ENCODE assay signal across 28 cellular contexts in genomic region chr19:38908854-38909253, GRCh38. TPM values are rescaled to one million over a fixed set of nuclear protein-coding genes. Genes with fewer than 3 reads are reported as not detected.
A peak's percentile ranks its signal among the peaks of the same experiment; 100 is the strongest.
DNase-seq lines count a peak whose midpoint lies in the region; ATAC-seq, FAIRE-seq and TF ChIP-seq lines count a peak whose summit lies in the region.
"Had no signal": no experiment of that assay in that cellular context is flagged by ENCODE, and none has a peak within 500 bp of the region (broad histone marks: within the 10 kb centered on the region; RNA-seq: fewer than 3 reads in every experiment).

No MANE protein-coding gene starts in this region.

- no peaks in the 10 kb centered on the region for H3K27me3 ChIP-seq in CD8-positive, alpha-beta T cell (ENCODE audit: insufficient read depth, low read length)
- H3K27me3 ChIP-seq in K562 (ENCODE audit: control insufficient read depth in 2 of 2, insufficient read depth in 2 of 2, low read length in 2 of 2) (no peaks in the 10 kb centered on the region), BE2C (no peaks in the 10 kb centered on the region)
- H3K27me3 ChIP-seq: ascending aorta had no signal

- WGBS in A549 (ENCODE audit: missing lambda C conversion rate), result 93% methylated on average over 8 of the region's 8 CpGs
- 27% methylated on average over 8 of the region's 8 CpGs for WGBS in K562 (ENCODE audit: insufficient coverage, low coverage, missing lambda C conversion rate)

- peaks cover 10% of the 10 kb centered on the region for H3K4me1 ChIP-seq in A549
- H3K4me1 ChIP-seq in CD8-positive, alpha-beta T cell (ENCODE audit: insufficient read depth, low read length), result peaks cover 8% of the 10 kb centered on the region
- H3K4me1 ChIP-seq in K562 (replicated peaks in 1 of 2; ENCODE audit: control insufficient read depth in 2 of 2, insufficient read depth in 2 of 2, low read length in 2 of 2), result peaks cover 0 to 38% of the 10 kb centered on the region in 2 experiments; a peak in 3 of 5 replicates
- H3K4me1 ChIP-seq in BE2C, result no peaks in the 10 kb centered on the region
- H3K4me1 ChIP-seq: ascending aorta had no signal

- peak overlapping the region; percentile 64 for H3K27ac Mint-ChIP-seq in CD8-positive, alpha-beta T cell
- H3K27ac Mint-ChIP-seq: activated naive CD8-positive, alpha-beta T cell; stimulated activated naive CD8-positive, alpha-beta T cell treated with anti-CD3 and anti-CD28 coated beads, Interleukin-15, Interleukin-2, amounts not matched to agents 100 ng/mL and 50 ng/mL, for 24 hours; T-helper 1 cell treated with Interleukin-12 subunit alpha and Interleukin-12 subunit beta and Interleukin-4 antibody, amounts not matched to agents 30 μg/mL and 1 μg/mL, for 36 hours had no signal

- no peaks in the 10 kb centered on the region for H3K9me1 ChIP-seq in K562 (ENCODE audit: control insufficient read depth, insufficient read depth, low read length)

- no peaks in the 10 kb centered on the region for H4K20me1 ChIP-seq in K562 (replicated peaks; ENCODE audit: control insufficient read depth, insufficient read depth, low read length)

- H3K4me3 Mint-ChIP-seq in CD8-positive, alpha-beta T cell, result no peak overlapping the region
- H3K4me3 Mint-ChIP-seq: activated naive CD8-positive, alpha-beta T cell; CD8-positive, alpha-beta memory T cell; stimulated activated naive CD8-positive, alpha-beta T cell treated with anti-CD3 and anti-CD28 coated beads, Interleukin-15, Interleukin-2, amounts not matched to agents 100 ng/mL and 50 ng/mL, for 24 hours; T-helper 1 cell treated with Interleukin-12 subunit alpha and Interleukin-12 subunit beta and Interleukin-4 antibody, amounts not matched to agents 30 μg/mL and 1 μg/mL, for 36 hours had no signal

- BruUV-seq in K562 (replicated peaks; lab: Mats Ljungman, UMichigan), result no TSS peak

- TF ChIP-seq CTCF in A549 (IDR thresholded peaks at IDR 0.05) (no peak), K562 (IDR thresholded peaks at IDR 0.05 in 2 of 3, conservative IDR thresholded peaks at IDR 0.05 in 1 of 3; ENCODE audit: insufficient read depth in 2 of 3, low read depth in 1 of 3, low read length in 3 of 3) (no peak), BE2C (IDR thresholded peaks at IDR 0.05; ENCODE audit: low read depth, low read length) (no peak)
- no peak for TF ChIP-seq CTCF in CD8-positive, alpha-beta T cell (IDR thresholded peaks at IDR 0.05)

- intact Hi-C loops in CD8-positive, alpha-beta T cell (cut with DNase I, micrococcal nuclease), result no loop called here
- intact Hi-C loops in K562 (cut with micrococcal nuclease), result no loop called here

- H3K27ac ChIP-seq in A549 (no peak overlapping the region), K562 (ENCODE audit: extremely low read depth, low read depth, low read length) (no peak overlapping the region)
- no peak overlapping the region for H3K27ac ChIP-seq in CD8-positive, alpha-beta T cell (ENCODE audit: low read depth, low read length)
- H3K27ac ChIP-seq: ascending aorta, spleen, tibial nerve had no signal

- H3K9me3 Mint-ChIP-seq in CD8-positive, alpha-beta T cell, result no peaks in the 10 kb centered on the region
- H3K9me3 Mint-ChIP-seq: CD8-positive, alpha-beta memory T cell; stimulated activated naive CD8-positive, alpha-beta T cell treated with anti-CD3 and anti-CD28 coated beads, Interleukin-15, Interleukin-2, amounts not matched to agents 100 ng/mL and 50 ng/mL, for 24 hours; T-helper 1 cell treated with Interleukin-12 subunit alpha and Interleukin-12 subunit beta and Interleukin-4 antibody, amounts not matched to agents 30 μg/mL and 1 μg/mL, for 36 hours had no signal

- POLR2A ChIA-PET in A549 (lab: Yijun Ruan, JAX) (interaction anchor here (0.8 kb wide), 1 partner anchor 22 kb away, joined by 3 read pairs; the partner anchor contains the start of genes MRPS12 and SARS2), K562 (lab: Yijun Ruan, JAX) (interaction anchor here (0.8 to 1.7 kb wide), 2 partner anchors 9 to 12 kb away, joined by 3 to 4 read pairs; partner anchors contain the start of genes NFKBIB and SIRT2)
- POLR2A ChIA-PET in CD8-positive, alpha-beta T cell (lab: Charles Lee), result no interaction called here

- no peak for FAIRE-seq in A549 (lab: Jason Lieb, UNC)
- no peak for FAIRE-seq in K562 (lab: Jason Lieb, UNC)
- FAIRE-seq: GM18507, RCC 7860 had no signal

- no peak for ATAC-seq in A549
- ATAC-seq in CD8-positive, alpha-beta T cell, result peak; percentile 82
- peak; percentile 44 for ATAC-seq in K562

- no peak overlapping the region for H3K4me3 ChIP-seq in A549
- no peak overlapping the region for H3K4me3 ChIP-seq in CD8-positive, alpha-beta T cell (ENCODE audit: low read depth, low read length)
- no peak overlapping the region for H3K4me3 ChIP-seq in K562
- no peak overlapping the region for H3K4me3 ChIP-seq in BE2C (ENCODE audit: low read depth, low read length)
- H3K4me3 ChIP-seq: ascending aorta, spleen, tibial nerve had no signal

- H3K79me2 ChIP-seq in K562 (ENCODE audit: control insufficient read depth, insufficient read depth, low read length), result no peaks in the 10 kb centered on the region

- H3K9me3 ChIP-seq in A549 (peaks cover 10% of the 10 kb centered on the region), K562 (replicated peaks; ENCODE audit: control insufficient read depth, insufficient read depth, low read depth, low read length) (no peaks in the 10 kb centered on the region), BE2C (no peaks in the 10 kb centered on the region; the same call in 1 of the 2 replicates)
- no peaks in the 10 kb centered on the region for H3K9me3 ChIP-seq in CD8-positive, alpha-beta T cell (ENCODE audit: low read length)
- H3K9me3 ChIP-seq: ascending aorta, spleen, tibial nerve had no signal

- H3K4me1 Mint-ChIP-seq in CD8-positive, alpha-beta T cell (ENCODE audit: low read depth), result peaks cover 22% of the 10 kb centered on the region

- no peak for TF ChIP-seq POLR2A in A549 (IDR thresholded peaks at IDR 0.05; ENCODE audit: low read length)
- TF ChIP-seq POLR2A in K562 (conservative IDR thresholded peaks at IDR 0.05), result no peak

- H3K27me3 Mint-ChIP-seq in CD8-positive, alpha-beta T cell (ENCODE audit: low read depth), result no peaks in the 10 kb centered on the region
- H3K27me3 Mint-ChIP-seq: activated naive CD8-positive, alpha-beta T cell; stimulated activated naive CD8-positive, alpha-beta T cell treated with anti-CD3 and anti-CD28 coated beads, Interleukin-15, Interleukin-2, amounts not matched to agents 100 ng/mL and 50 ng/mL, for 24 hours had no signal

- H3K9ac ChIP-seq in K562 (ENCODE audit: insufficient read depth in 1 of 2, low read depth in 2 of 2, low read length in 2 of 2), result peak overlapping the region in 1 of 2 experiments; percentile 79; a peak in 3 of 4 replicates

- peaks cover 40% of the 10 kb centered on the region for H3K36me3 Mint-ChIP-seq in CD8-positive, alpha-beta T cell

- no peak overlapping the region for H2AFZ ChIP-seq in K562 (ENCODE audit: low read depth, low read length)

- CTCF ChIA-PET in A549 (lab: Yijun Ruan, JAX) (interaction anchor here (0.6 to 6.3 kb wide), 6 partner anchors 9 to 434 kb away, joined by 3 to 59 read pairs (median 8); partner anchors contain the start of genes MRPS12, NFKBIB and SARS2), K562 (lab: Yijun Ruan, JAX; ENCODE audit: low intra/inter-chr PET ratio) (no interaction called here)
- CTCF ChIA-PET in CD8-positive, alpha-beta T cell (lab: Charles Lee), result interaction anchor here (1.1 kb wide), 1 partner anchor 506 kb away, joined by 4 read pairs; the partner anchor contains the start of gene FAM98C

- TF ChIP-seq EP300 in A549 (IDR thresholded peaks at IDR 0.05), result no peak
- TF ChIP-seq EP300 in K562 (IDR thresholded peaks at IDR 0.05; ENCODE audit: low read length), result no peak

- DNase-seq in A549 (ENCODE audit: low read depth in 1 of 2, low spot score in 1 of 2), result no peak
- peak in 1 of 7 experiments; percentile 16 for DNase-seq in CD8-positive, alpha-beta T cell
- DNase-seq in K562 (ENCODE audit: extremely low read depth in 1 of 4, low spot score in 3 of 4), result peak in 1 of 4 experiments; percentile 38
- no peak for DNase-seq in NCI-H526 (lab: John Stamatoyannopoulos, UW)
- no peak for DNase-seq in T-helper 9 cell
- no peak for DNase-seq in BE2C
- DNase-seq: activated T-cell treated with anti-CD3 and anti-CD28 coated beads for 4 hours; central memory CD4-positive, alpha-beta T cell; dermis blood vessel endothelial cell; DMS153; mammary epithelial cell; NCI-H1694 treated with DMSO at 0.1 percent for 48 hours; NCI-H2171 treated with DMSO at 0.1 percent for 48 hours; NCI-H524 treated with DMSO at 0.1 percent for 48 hours; spleen; stimulated activated CD4-positive, alpha-beta T cell treated with anti-CD3 and anti-CD28 coated beads, Interleukin-4, amount 100 ng/mL, for 24 hours had no signal

- no peak overlapping the region for H3K4me2 ChIP-seq in A549
- H3K4me2 ChIP-seq in K562 (ENCODE audit: insufficient read depth, low read length), result no peak overlapping the region

- TF ChIP-seq RAD21 in A549 (conservative IDR thresholded peaks at IDR 0.05 in 1 of 2, IDR thresholded peaks at IDR 0.05 in 1 of 2), result no peak
- TF ChIP-seq RAD21 in K562 (CRISPR knock-in tag; conservative IDR thresholded peaks at IDR 0.05 in 1 of 2, IDR thresholded peaks at IDR 0.05 in 1 of 2), result no peak

- in situ Hi-C loops in K562 (cut with MboI), result no loop called here

- H3K36me3 ChIP-seq in CD8-positive, alpha-beta T cell (ENCODE audit: insufficient read depth, low read length), result peaks cover 6% of the 10 kb centered on the region
- H3K36me3 ChIP-seq in K562 (ENCODE audit: control insufficient read depth, insufficient read depth, low read length) (peaks cover 31% of the 10 kb centered on the region; the same call in 1 of the 3 replicates), BE2C (peaks cover 22% of the 10 kb centered on the region)

RNA-seq across cellular contexts. Expression of gene CCER2, which starts 3.1 kb away (rescaled TPM):
- polyA plus RNA-seq in A549 (2011; rRNA removed) (0.40 and 0.68 TPM in 2 replicates), A549 (2017; fragmentation: RNase III; extraction: RNeasy Plus Mini Kit Qiagen cat#74134 plus additional on column Dnase treatment) (1.1 to 1.9 TPM (median 1.5 TPM) in 3 replicates), K562 (2011; rRNA removed) (0.19 and 0.21 TPM in 2 replicates), K562 (2014; fragmentation: Illumina TruSeq; extraction: Trizol) (not detected in 2 replicates), K562 (2014; fragmentation: Nextera tagmentation; extraction: Ambion mirVana) (not detected), K562 (2014; rRNA removed) (0.13 and 0.68 TPM in 2 replicates)
- 0.56 and 0.83 TPM in 2 replicates for polyA plus RNA-seq in A549 (2012; cell fraction: cytosol; rRNA removed)
- 8.0 and 8.1 TPM in 2 replicates for polyA plus RNA-seq in A549 (2012; cell fraction: nucleus; rRNA removed)
- polyA minus RNA-seq in A549 (2011; rRNA and poly(A)+ RNA removed), result not detected in 2 replicates
- total RNA-seq in CD8-positive, alpha-beta T cell, result 1 to 10 TPM in 1 of 2 experiments, under 1 TPM in 1; 0.97 to 1.0 TPM
- 1.8 and 2.5 TPM in 2 replicates for total RNA-seq in K562 (2011; cell fraction: chromatin; rRNA removed; ENCODE audit: low replicate concordance)
- total RNA-seq in K562 (2011; cell fraction: nucleolus; rRNA removed), result 0.66 and 1.7 TPM in 2 replicates
- 0.84 and 1.2 TPM in 2 replicates for total RNA-seq in K562 (2011; cell fraction: nucleoplasm; rRNA removed)
- total RNA-seq in K562 (2014; rRNA removed) (not detected in 2 replicates), K562 (2014; rRNA removed; fragmentation: Illumina TruSeq; extraction: Trizol) (not detected in 2 replicates), K562 (2015; rRNA removed; fragmentation: Illumina TruSeq; extraction: Trizol) (not detected in 2 replicates), K562 (2021) (0.40 TPM in 1 of 2 replicates, not detected in the other)
- 0.19 TPM in 1 of 2 replicates, not detected in the other for polyA plus RNA-seq in K562 (2011; cell fraction: cytosol; rRNA removed)
- polyA plus RNA-seq in K562 (2011; cell fraction: nucleus; rRNA removed), result 1.4 and 1.7 TPM in 2 replicates
- 0.61 and 1.2 TPM in 2 replicates for polyA plus RNA-seq in K562 (2012)
- not detected in 2 replicates for polyA minus RNA-seq in K562 (2011; rRNA and poly(A)+ RNA removed)
- polyA minus RNA-seq in K562 (2011; cell fraction: cytosol; rRNA and poly(A)+ RNA removed), result not detected in 2 replicates
- not detected in 2 replicates for polyA minus RNA-seq in K562 (2011; cell fraction: nucleus; rRNA and poly(A)+ RNA removed)
- polyA plus RNA-seq in BE2C (2012; ENCODE audit: insufficient read depth, insufficient read length, low read depth), result not detected
- total RNA-seq: ascending aorta, dermis blood vessel endothelial cell, G401, HT1080, LHCN-M2, SK-MEL-5, tibial nerve had no signal
- polyA plus RNA-seq: CD8-positive, alpha-beta memory T cell had no signal

RNA-seq across cellular contexts. Expression of gene NFKBIB, which starts 9.1 kb away (rescaled TPM):
- polyA plus RNA-seq in A549 (2011; rRNA removed) (25.6 and 35.0 TPM in 2 replicates), A549 (2017; fragmentation: RNase III; extraction: RNeasy Plus Mini Kit Qiagen cat#74134 plus additional on column Dnase treatment) (56.4 to 61.7 TPM (median 59.5 TPM) in 3 replicates), K562 (2011; rRNA removed) (10.4 and 11.7 TPM in 2 replicates), K562 (2014; fragmentation: Illumina TruSeq; extraction: Trizol) (7.2 and 14.4 TPM in 2 replicates), K562 (2014; fragmentation: Nextera tagmentation; extraction: Ambion mirVana) (1 to 10 TPM; 1.5 to 1.7 TPM), K562 (2014; rRNA removed) (44.9 and 46.7 TPM in 2 replicates)
- polyA plus RNA-seq in A549 (2012; cell fraction: cytosol; rRNA removed), result 106 and 131 TPM in 2 replicates
- polyA plus RNA-seq in A549 (2012; cell fraction: nucleus; rRNA removed), result 96.5 and 113 TPM in 2 replicates
- 10.3 and 10.9 TPM in 2 replicates for polyA minus RNA-seq in A549 (2011; rRNA and poly(A)+ RNA removed)
- 10 to 100 TPM; 62.9 to 66.1 TPM for total RNA-seq in CD8-positive, alpha-beta T cell
- 2.3 and 3.5 TPM in 2 replicates for total RNA-seq in K562 (2011; cell fraction: chromatin; rRNA removed; ENCODE audit: low replicate concordance)
- 5.9 and 6.2 TPM in 2 replicates for total RNA-seq in K562 (2011; cell fraction: nucleolus; rRNA removed)
- 2.7 and 3.9 TPM in 2 replicates for total RNA-seq in K562 (2011; cell fraction: nucleoplasm; rRNA removed)
- total RNA-seq in K562 (2014; rRNA removed) (37.6 and 54.8 TPM in 2 replicates), K562 (2014; rRNA removed; fragmentation: Illumina TruSeq; extraction: Trizol) (5.8 and 6.1 TPM in 2 replicates), K562 (2015; rRNA removed; fragmentation: Illumina TruSeq; extraction: Trizol) (12.9 TPM in 2 replicates), K562 (2021) (33.5 and 34.7 TPM in 2 replicates)
- polyA plus RNA-seq in K562 (2011; cell fraction: cytosol; rRNA removed), result 16.2 and 53.2 TPM in 2 replicates
- polyA plus RNA-seq in K562 (2011; cell fraction: nucleus; rRNA removed), result 5.9 and 10.5 TPM in 2 replicates
- 26.4 and 28.8 TPM in 2 replicates for polyA plus RNA-seq in K562 (2012)
- 1.9 and 2.9 TPM in 2 replicates for polyA minus RNA-seq in K562 (2011; rRNA and poly(A)+ RNA removed)
- 7.3 and 8.0 TPM in 2 replicates for polyA minus RNA-seq in K562 (2011; cell fraction: cytosol; rRNA and poly(A)+ RNA removed)
- 2.3 and 2.7 TPM in 2 replicates for polyA minus RNA-seq in K562 (2011; cell fraction: nucleus; rRNA and poly(A)+ RNA removed)
- 38.8 TPM for polyA plus RNA-seq in BE2C (2012; ENCODE audit: insufficient read depth, insufficient read length, low read depth)

RNA-seq across cellular contexts. Expression of gene SIRT2, which starts 9.4 kb away (rescaled TPM):
- 28.6 and 31.5 TPM in 2 replicates for polyA plus RNA-seq in A549 (2011; rRNA removed)
- polyA plus RNA-seq in A549 (2012; cell fraction: cytosol; rRNA removed), result 32.7 and 36.6 TPM in 2 replicates
- polyA plus RNA-seq in A549 (2012; cell fraction: nucleus; rRNA removed), result 57.0 and 61.5 TPM in 2 replicates
- polyA plus RNA-seq in A549 (2017; fragmentation: RNase III; extraction: RNeasy Plus Mini Kit Qiagen cat#74134 plus additional on column Dnase treatment), result 28.3 to 30.4 TPM (median 30.4 TPM) in 3 replicates
- 23.2 and 27.7 TPM in 2 replicates for polyA minus RNA-seq in A549 (2011; rRNA and poly(A)+ RNA removed)
- total RNA-seq in CD8-positive, alpha-beta T cell, result 10 to 100 TPM; 90.6 to 95.1 TPM
- total RNA-seq in K562 (2011; cell fraction: chromatin; rRNA removed; ENCODE audit: low replicate concordance), result 51.5 and 89.0 TPM in 2 replicates
- total RNA-seq in K562 (2011; cell fraction: nucleolus; rRNA removed), result 47.7 and 48.2 TPM in 2 replicates
- 57.0 and 77.0 TPM in 2 replicates for total RNA-seq in K562 (2011; cell fraction: nucleoplasm; rRNA removed)
- total RNA-seq in K562 (2014; rRNA removed), result 24.0 and 31.6 TPM in 2 replicates
- total RNA-seq in K562 (2014; rRNA removed; fragmentation: Illumina TruSeq; extraction: Trizol), result 12.6 and 14.4 TPM in 2 replicates
- 21.6 and 21.7 TPM in 2 replicates for total RNA-seq in K562 (2015; rRNA removed; fragmentation: Illumina TruSeq; extraction: Trizol)
- 25.3 and 26.0 TPM in 2 replicates for total RNA-seq in K562 (2021)
- 22.9 and 39.8 TPM in 2 replicates for polyA plus RNA-seq in K562 (2011; rRNA removed)
- polyA plus RNA-seq in K562 (2011; cell fraction: cytosol; rRNA removed), result 33.3 and 43.6 TPM in 2 replicates
- 46.8 and 54.3 TPM in 2 replicates for polyA plus RNA-seq in K562 (2011; cell fraction: nucleus; rRNA removed)
- 29.5 and 74.2 TPM in 2 replicates for polyA plus RNA-seq in K562 (2012)
- 32.6 and 35.2 TPM in 2 replicates for polyA plus RNA-seq in K562 (2014; fragmentation: Illumina TruSeq; extraction: Trizol)
- polyA plus RNA-seq in K562 (2014; fragmentation: Nextera tagmentation; extraction: Ambion mirVana), result 1 to 10 TPM; 2.3 to 7.1 TPM
- 23.5 and 24.6 TPM in 2 replicates for polyA plus RNA-seq in K562 (2014; rRNA removed)
- polyA minus RNA-seq in K562 (2011; rRNA and poly(A)+ RNA removed), result 12.1 and 15.4 TPM in 2 replicates
- 11.6 and 18.3 TPM in 2 replicates for polyA minus RNA-seq in K562 (2011; cell fraction: cytosol; rRNA and poly(A)+ RNA removed)
- polyA minus RNA-seq in K562 (2011; cell fraction: nucleus; rRNA and poly(A)+ RNA removed), result 9.6 and 15.1 TPM in 2 replicates
- polyA plus RNA-seq in BE2C (2012; ENCODE audit: insufficient read depth, insufficient read length, low read depth), result 77.2 TPM

RNA-seq across cellular contexts. Expression of gene SARS2, which starts 21.7 kb away (rescaled TPM):
- 46.1 and 46.7 TPM in 2 replicates for polyA plus RNA-seq in A549 (2011; rRNA removed)
- polyA plus RNA-seq in A549 (2012; cell fraction: cytosol; rRNA removed), result 81.2 and 106 TPM in 2 replicates
- polyA plus RNA-seq in A549 (2012; cell fraction: nucleus; rRNA removed), result 448 and 539 TPM in 2 replicates
- polyA plus RNA-seq in A549 (2017; fragmentation: RNase III; extraction: RNeasy Plus Mini Kit Qiagen cat#74134 plus additional on column Dnase treatment), result 81.8 to 98.0 TPM (median 93.4 TPM) in 3 replicates
- polyA minus RNA-seq in A549 (2011; rRNA and poly(A)+ RNA removed), result 54.8 and 68.1 TPM in 2 replicates
- total RNA-seq in CD8-positive, alpha-beta T cell, result 10 to 100 TPM; 24.3 to 26.1 TPM
- total RNA-seq in K562 (2011; cell fraction: chromatin; rRNA removed; ENCODE audit: low replicate concordance), result 95.5 and 266 TPM in 2 replicates
- 170 and 174 TPM in 2 replicates for total RNA-seq in K562 (2011; cell fraction: nucleolus; rRNA removed)
- 96.4 and 116 TPM in 2 replicates for total RNA-seq in K562 (2011; cell fraction: nucleoplasm; rRNA removed)
- total RNA-seq in K562 (2014; rRNA removed), result 32.2 and 39.5 TPM in 2 replicates
- 12.8 and 15.5 TPM in 2 replicates for total RNA-seq in K562 (2014; rRNA removed; fragmentation: Illumina TruSeq; extraction: Trizol)
- total RNA-seq in K562 (2015; rRNA removed; fragmentation: Illumina TruSeq; extraction: Trizol), result 36.3 and 38.0 TPM in 2 replicates
- 50.6 and 59.1 TPM in 2 replicates for total RNA-seq in K562 (2021)
- 31.3 and 55.5 TPM in 2 replicates for polyA plus RNA-seq in K562 (2011; rRNA removed)
- 42.5 and 85.9 TPM in 2 replicates for polyA plus RNA-seq in K562 (2011; cell fraction: cytosol; rRNA removed)
- 237 and 321 TPM in 2 replicates for polyA plus RNA-seq in K562 (2011; cell fraction: nucleus; rRNA removed)
- polyA plus RNA-seq in K562 (2012), result 39.9 and 57.3 TPM in 2 replicates
- polyA plus RNA-seq in K562 (2014; fragmentation: Illumina TruSeq; extraction: Trizol), result 31.7 and 55.2 TPM in 2 replicates
- 1 to 10 TPM; 3.1 to 7.0 TPM for polyA plus RNA-seq in K562 (2014; fragmentation: Nextera tagmentation; extraction: Ambion mirVana)
- 55.5 and 60.3 TPM in 2 replicates for polyA plus RNA-seq in K562 (2014; rRNA removed)
- polyA minus RNA-seq in K562 (2011; rRNA and poly(A)+ RNA removed), result 13.7 and 15.9 TPM in 2 replicates
- 25.8 and 38.1 TPM in 2 replicates for polyA minus RNA-seq in K562 (2011; cell fraction: cytosol; rRNA and poly(A)+ RNA removed)
- polyA minus RNA-seq in K562 (2011; cell fraction: nucleus; rRNA and poly(A)+ RNA removed), result 41.6 and 51.5 TPM in 2 replicates
- polyA plus RNA-seq in BE2C (2012; ENCODE audit: insufficient read depth, insufficient read length, low read depth), result 56.2 TPM

RNA-seq across cellular contexts. Expression of gene MRPS12, which starts 21.9 kb away (rescaled TPM):
- 92.8 and 104 TPM in 2 replicates for polyA plus RNA-seq in A549 (2011; rRNA removed)
- polyA plus RNA-seq in A549 (2012; cell fraction: cytosol; rRNA removed), result 418 and 524 TPM in 2 replicates
- 325 and 425 TPM in 2 replicates for polyA plus RNA-seq in A549 (2012; cell fraction: nucleus; rRNA removed)
- 198 to 217 TPM (median 213 TPM) in 3 replicates for polyA plus RNA-seq in A549 (2017; fragmentation: RNase III; extraction: RNeasy Plus Mini Kit Qiagen cat#74134 plus additional on column Dnase treatment)
- polyA minus RNA-seq in A549 (2011; rRNA and poly(A)+ RNA removed), result 49.4 and 50.5 TPM in 2 replicates
- 10 to 100 TPM; 14.4 to 15.7 TPM for total RNA-seq in CD8-positive, alpha-beta T cell
- total RNA-seq in K562 (2011; cell fraction: chromatin; rRNA removed; ENCODE audit: low replicate concordance), result 18.6 and 46.8 TPM in 2 replicates
- 67.2 and 67.4 TPM in 2 replicates for total RNA-seq in K562 (2011; cell fraction: nucleolus; rRNA removed)
- total RNA-seq in K562 (2011; cell fraction: nucleoplasm; rRNA removed), result 46.9 and 47.3 TPM in 2 replicates
- 174 and 225 TPM in 2 replicates for total RNA-seq in K562 (2014; rRNA removed)
- 31.3 and 41.1 TPM in 2 replicates for total RNA-seq in K562 (2014; rRNA removed; fragmentation: Illumina TruSeq; extraction: Trizol)
- 91.9 and 92.7 TPM in 2 replicates for total RNA-seq in K562 (2015; rRNA removed; fragmentation: Illumina TruSeq; extraction: Trizol)
- 144 and 156 TPM in 2 replicates for total RNA-seq in K562 (2021)
- 52.0 and 68.0 TPM in 2 replicates for polyA plus RNA-seq in K562 (2011; rRNA removed)
- 122 and 307 TPM in 2 replicates for polyA plus RNA-seq in K562 (2011; cell fraction: cytosol; rRNA removed)
- 53.5 and 73.2 TPM in 2 replicates for polyA plus RNA-seq in K562 (2011; cell fraction: nucleus; rRNA removed)
- 78.3 and 98.7 TPM in 2 replicates for polyA plus RNA-seq in K562 (2012)
- polyA plus RNA-seq in K562 (2014; fragmentation: Illumina TruSeq; extraction: Trizol), result 42.9 and 93.5 TPM in 2 replicates
- polyA plus RNA-seq in K562 (2014; fragmentation: Nextera tagmentation; extraction: Ambion mirVana), result 10 to 100 TPM in 1 of 2 experiments, 1 to 10 TPM in 1; 8.1 to 34.5 TPM
- polyA plus RNA-seq in K562 (2014; rRNA removed), result 143 and 177 TPM in 2 replicates
- 16.9 and 20.7 TPM in 2 replicates for polyA minus RNA-seq in K562 (2011; rRNA and poly(A)+ RNA removed)
- polyA minus RNA-seq in K562 (2011; cell fraction: cytosol; rRNA and poly(A)+ RNA removed), result 41.0 and 46.2 TPM in 2 replicates
- 23.0 and 36.5 TPM in 2 replicates for polyA minus RNA-seq in K562 (2011; cell fraction: nucleus; rRNA and poly(A)+ RNA removed)
- 299 TPM for polyA plus RNA-seq in BE2C (2012; ENCODE audit: insufficient read depth, insufficient read length, low read depth)

Comparison
In these comparisons a context has a peak if more than half of its experiments do, and no peak if none do; other contexts are left out.
1. ATAC-seq: peak in CD8-positive, alpha-beta T cell (single experiment) and K562 (single experiment); none in A549 (0 of 2).
2. Of the 35 proteins assayed by ChIP-seq in both K562 and A549: peak only in K562: none; only in A549: POLR2AphosphoS2; in both: none; in neither: 34.